Comparison of ENCODE assay signal across 20 cellular contexts in the genomic region with DNA sequence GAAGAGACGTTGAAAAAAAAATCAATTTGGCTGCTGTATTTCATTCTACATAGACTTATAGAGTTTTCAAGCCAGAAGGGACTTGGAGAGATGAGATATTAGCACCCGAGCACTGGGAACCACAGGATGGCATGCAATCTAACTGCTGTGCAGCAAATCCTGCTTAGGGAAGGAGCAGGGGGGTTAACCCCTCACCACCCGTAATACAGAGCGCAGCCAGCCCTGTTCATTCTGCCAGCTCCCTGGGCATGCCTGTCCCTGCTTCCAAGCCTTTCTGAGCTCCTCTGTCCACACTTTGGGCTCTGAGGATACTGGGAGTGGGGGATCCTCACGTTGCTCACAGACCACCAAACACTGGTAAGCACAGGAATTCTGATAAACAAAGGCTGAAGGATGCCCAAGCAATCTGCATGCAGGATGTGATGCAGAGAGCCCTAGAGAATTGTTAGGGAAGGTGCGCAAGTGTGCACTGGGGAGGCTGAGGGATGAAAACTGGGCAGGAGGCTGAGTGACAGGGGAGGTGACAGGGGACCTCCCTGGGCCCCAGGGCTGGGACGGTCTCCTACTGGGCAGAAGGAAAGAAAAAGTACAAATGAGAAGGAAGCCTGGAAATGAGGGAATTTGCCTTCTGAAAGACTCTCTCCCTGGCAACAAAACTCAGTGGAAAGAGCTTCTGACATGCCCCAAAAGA. TPM values are rescaled to one million over a fixed set of nuclear protein-coding genes. Genes with fewer than 3 reads are reported as not detected.
DNase-seq lines count a peak whose midpoint lies in the region; ATAC-seq and TF ChIP-seq lines count a peak whose summit lies in the region.
"Had no signal": no experiment of that assay in that cellular context is flagged by ENCODE, and none has a peak within 500 bp of the region (broad histone marks: within the 10 kb centered on the region; RNA-seq: fewer than 3 reads in every experiment).

No MANE protein-coding gene starts in this region.

- H3K4me3 ChIP-seq in neural progenitor cell, result no peak overlapping the region
- no peak overlapping the region for H3K4me3 ChIP-seq in dorsolateral prefrontal cortex
- H3K4me3 ChIP-seq in aorta (ENCODE audit: low read length in 2 of 2), result no peak overlapping the region
- H3K4me3 ChIP-seq: A549 had no signal

- peak overlapping the region; percentile 54 for H2AFZ ChIP-seq in neural progenitor cell (replicated peaks)

- peaks cover 34% of the 10 kb centered on the region for H3K4me1 Mint-ChIP-seq in glutamatergic neuron (ENCODE audit: low read depth, unreplicated experiment)
- H3K4me1 Mint-ChIP-seq in neural progenitor cell, result peaks cover 59% of the 10 kb centered on the region

- 50 to 58% methylated on average over 7 of the region's 7 CpGs for WGBS in aorta, 2 donors

- H3K4me3 Mint-ChIP-seq in glutamatergic neuron (ENCODE audit: unreplicated experiment), result peak overlapping the region; percentile 84
- H3K4me3 Mint-ChIP-seq in neural progenitor cell, result no peak overlapping the region
- H3K4me3 Mint-ChIP-seq: CD8-positive, alpha-beta T cell; H9 had no signal

- no peak overlapping the region for H3K27ac ChIP-seq in neural progenitor cell
- peak overlapping the region in 2 of 59 donors; percentile 0 to 19 for H3K27ac ChIP-seq in dorsolateral prefrontal cortex
- no peak overlapping the region for H3K27ac ChIP-seq in aorta (ENCODE audit: low read depth in 1 of 2, low read length in 2 of 2)
- H3K27ac ChIP-seq: A549 had no signal

- H3K4me2 ChIP-seq in neural progenitor cell, result peak overlapping the region; percentile 46
- H3K4me2 ChIP-seq: A549, SK-N-SH had no signal

- TF ChIP-seq CTCF in glutamatergic neuron (IDR thresholded peaks at IDR 0.05; ENCODE audit: partially characterized antibody, unreplicated experiment) (no peak), neural progenitor cell (IDR thresholded peaks at IDR 0.05) (no peak), dorsolateral prefrontal cortex (IDR thresholded peaks at IDR 0.05 in 54 of 56, conservative IDR thresholded peaks at IDR 0.05 in 2 of 56; ENCODE audit: low read depth in 1 of 56, partially characterized antibody in 56 of 56) (no peak)

- no peaks in the 10 kb centered on the region for H4K20me1 ChIP-seq in neural progenitor cell (ENCODE audit: low read depth)

- peaks cover 20% of the 10 kb centered on the region for H3K27me3 ChIP-seq in neural progenitor cell
- H3K27me3 ChIP-seq in dorsolateral prefrontal cortex, result no peaks in the 10 kb centered on the region
- H3K27me3 ChIP-seq in aorta (ENCODE audit: control insufficient read depth in 1 of 2, insufficient read depth in 2 of 2, low read length in 1 of 2), result no peaks in the 10 kb centered on the region

- peaks cover 27% of the 10 kb centered on the region for H3K4me1 ChIP-seq in neural progenitor cell
- no peaks in the 10 kb centered on the region for H3K4me1 ChIP-seq in aorta (ENCODE audit: control insufficient read depth in 1 of 2, insufficient read depth in 2 of 2, low read length in 2 of 2)
- H3K4me1 ChIP-seq: A549 had no signal

- intact Hi-C loops in dorsolateral prefrontal cortex (cut with DNase I), result no loop called here
- intact Hi-C loops in aorta (cut with DNase I), result no loop called here

- DNase-seq in D341Med (ENCODE audit: low spot score) (peak; percentile 58), NCI-H82 (lab: John Stamatoyannopoulos, UW) (peak; percentile 74), glutamatergic neuron (no peak), neural progenitor cell (ENCODE audit: low spot score) (peak; percentile 57), NOMO-1 (lab: John Stamatoyannopoulos, UW; ENCODE audit: unreplicated experiment in 2 of 2) (no peak), dorsolateral prefrontal cortex (no peak), aorta (no peak)
- DNase-seq: CD8-positive, alpha-beta T cell; NCI-H1092 treated with DMSO at 0.1 percent for 48 hours; NCI-H146; NCI-H2081; NCI-H748 treated with DMSO at 0.1 percent for 48 hours; PC-3; RPMI8226; SHP77 treated with DMSO at 0.1 percent for 48 hours; SK-N-SH had no signal

- no peaks in the 10 kb centered on the region for H3K79me2 ChIP-seq in neural progenitor cell (ENCODE audit: low read depth)

- H3K9me3 Mint-ChIP-seq in glutamatergic neuron (ENCODE audit: unreplicated experiment) (peaks cover 6% of the 10 kb centered on the region), neural progenitor cell (no peaks in the 10 kb centered on the region)
- H3K9me3 Mint-ChIP-seq: CD8-positive, alpha-beta T cell had no signal

- H3F3A ChIP-seq in neural progenitor cell (ENCODE audit: low read depth), result peaks cover 15% of the 10 kb centered on the region

- H3K27me3 Mint-ChIP-seq in glutamatergic neuron (ENCODE audit: unreplicated experiment) (peaks cover 4% of the 10 kb centered on the region), neural progenitor cell (ENCODE audit: insufficient read depth, low read depth) (peaks cover 11% of the 10 kb centered on the region)

- H3K9ac ChIP-seq in neural progenitor cell, result no peak overlapping the region
- H3K9ac ChIP-seq: SK-N-SH had no signal

- no peak for ATAC-seq in aorta (ENCODE audit: low FRiP score)
- ATAC-seq in GM21367 (IDR thresholded peaks at IDR 0.05; ENCODE audit: unreplicated experiment), result no peak
- ATAC-seq: CD8-positive, alpha-beta T cell; PC-3 had no signal

- no peaks in the 10 kb centered on the region for H3K9me3 ChIP-seq in neural progenitor cell (ENCODE audit: low read depth)
- no peaks in the 10 kb centered on the region for H3K9me3 ChIP-seq in aorta (ENCODE audit: control insufficient read depth, low read length)
- H3K9me3 ChIP-seq: A549, SK-N-SH had no signal

- H3K27ac Mint-ChIP-seq in glutamatergic neuron (ENCODE audit: unreplicated experiment) (peak overlapping the region; percentile 83), neural progenitor cell (no peak overlapping the region)
- H3K27ac Mint-ChIP-seq: CD8-positive, alpha-beta T cell had no signal

- H3K36me3 Mint-ChIP-seq in glutamatergic neuron (ENCODE audit: unreplicated experiment) (no peaks in the 10 kb centered on the region), neural progenitor cell (no peaks in the 10 kb centered on the region)
- H3K36me3 Mint-ChIP-seq: CD8-positive, alpha-beta T cell had no signal

- H3K36me3 ChIP-seq in neural progenitor cell, result no peaks in the 10 kb centered on the region
- no peaks in the 10 kb centered on the region for H3K36me3 ChIP-seq in aorta (ENCODE audit: control insufficient read depth in 1 of 2, insufficient read depth in 2 of 2, low read length in 1 of 2)

RNA-seq across cellular contexts. Expression of a gene that starts 34.0 kb away (rescaled TPM):
- total RNA-seq in glutamatergic neuron (ENCODE audit: unreplicated experiment), result 2.9 TPM
- 0.56 TPM in 1 of 2 replicates, not detected in the other for total RNA-seq in neural progenitor cell (ENCODE audit: low replicate concordance)
- 100 to 1,000 TPM in 69 of 120 experiments, 10 to 100 TPM in 51; 48.5 to 145 (median 105) TPM for total RNA-seq in dorsolateral prefrontal cortex
- 10 to 100 TPM in 1 of 2 donors, 1 to 10 TPM in 1; 7.9 to 13.1 TPM for total RNA-seq in aorta
- polyA plus RNA-seq in aorta, result under 1 TPM in 1 of 2 donors, not detected in 1; 0.20 TPM
- total RNA-seq: LHCN-M2, PC-3 had no signal

Comparison
In these comparisons a context has a peak if more than half of its experiments do, and no peak if none do; other contexts are left out.
1. DNase-seq: peak in D341Med (single experiment), NCI-H82 (single experiment) and neural progenitor cell (single experiment); none in glutamatergic neuron (single experiment), NOMO-1 (0 of 2), dorsolateral prefrontal cortex (0 of 10) and aorta (0 of 2).